In the genomic region with DNA sequence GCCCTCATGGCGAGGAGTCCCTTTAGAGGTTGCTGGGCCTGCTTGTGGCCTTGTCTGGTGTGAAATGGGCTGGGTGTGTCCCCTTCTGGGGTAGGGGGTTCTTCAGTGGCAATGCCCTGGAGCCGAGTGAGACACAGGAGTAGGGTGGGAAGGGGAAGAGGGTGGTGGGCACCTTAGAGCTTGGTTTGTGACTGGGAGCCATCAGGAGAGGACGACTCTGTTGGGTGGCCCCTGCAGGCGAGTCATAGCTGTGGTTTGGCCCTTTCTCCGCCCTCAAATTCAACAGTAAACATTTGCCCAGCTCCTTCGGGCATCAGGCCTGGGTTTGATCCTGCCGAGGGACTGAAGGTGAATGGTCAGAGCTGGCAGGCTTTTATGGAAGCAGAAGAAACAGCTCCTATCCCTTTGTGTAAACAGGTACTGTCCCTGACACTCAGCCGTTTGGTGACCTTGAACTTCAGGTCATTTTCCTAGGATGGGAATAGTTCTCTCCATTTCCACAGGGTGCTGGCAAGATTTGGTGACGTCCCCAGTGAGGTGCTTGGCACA, we compare ENCODE assay signal across 1 cellular context.
TF ChIP-seq lines count a peak whose summit lies in the region.

No MANE protein-coding gene starts in this region.

TF ChIP-seq in HepG2, 621 proteins besides CTCF, POLR2A, EP300 and RAD21 (continued from another document and continues in another):
- TF ChIP-seq, protein P1, sequence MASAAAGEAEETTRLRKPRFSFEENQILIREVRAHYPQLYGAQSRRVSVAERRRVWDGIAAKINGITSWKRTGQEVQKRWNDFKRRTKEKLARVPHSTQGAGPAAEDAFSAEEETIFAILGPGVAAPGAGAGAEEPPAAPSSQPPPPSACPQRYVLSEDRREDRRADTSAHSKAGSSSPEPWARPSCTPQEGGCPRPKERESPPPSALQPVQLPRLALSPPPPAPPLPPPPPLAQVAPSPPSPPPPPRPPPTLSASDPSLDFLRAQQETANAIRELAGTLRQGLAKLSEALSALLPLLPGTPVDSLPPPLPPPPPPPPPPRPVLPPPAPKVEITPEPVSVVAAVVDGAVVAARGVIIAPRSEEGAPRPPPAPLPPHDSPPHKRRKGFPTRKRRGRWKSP (CRISPR knock-in tag; IDR thresholded peaks at IDR 0.05), result no peak
- TF ChIP-seq HNRNPK (IDR thresholded peaks at IDR 0.05; ENCODE audit: low read depth, low read length, poor library complexity, severe bottlenecking) (no peak), ZSCAN25 (CRISPR knock-in tag; IDR thresholded peaks at IDR 0.05) (peak; percentile 47; the same call in 1 of the 2 replicates), STAG1 (CRISPR knock-in tag; IDR thresholded peaks at IDR 0.05) (no peak), ZKSCAN5 (CRISPR knock-in tag; IDR thresholded peaks at IDR 0.05) (no peak), ZFP62 (CRISPR knock-in tag; IDR thresholded peaks at IDR 0.05) (no peak), GTF3A (CRISPR knock-in tag; conservative IDR thresholded peaks at IDR 0.05) (no peak), GLI4 (CRISPR knock-in tag; IDR thresholded peaks at IDR 0.05; ENCODE audit: borderline replicate concordance) (no peak), ZSCAN9 (CRISPR knock-in tag; IDR thresholded peaks at IDR 0.05; ENCODE audit: borderline replicate concordance) (0 out of 2 replicates have a peak, but pooled peaks have one; percentile 38), RFXANK (CRISPR knock-in tag; IDR thresholded peaks at IDR 0.05) (no peak), ZBTB8A (CRISPR knock-in tag; IDR thresholded peaks at IDR 0.05; ENCODE audit: borderline replicate concordance, low read depth) (no peak), SKIL (CRISPR knock-in tag; IDR thresholded peaks at IDR 0.05; ENCODE audit: borderline replicate concordance) (no peak; the same call in 1 of the 2 replicates), SRY (CRISPR knock-in tag; IDR thresholded peaks at IDR 0.05) (no peak), PAF1 (CRISPR knock-in tag; IDR thresholded peaks at IDR 0.05) (peak; percentile 91), CEBPB (IDR thresholded peaks at IDR 0.05; ENCODE audit: borderline replicate concordance, low read depth, low read length) (no peak), ZNF652 (CRISPR knock-in tag; IDR thresholded peaks at IDR 0.05; ENCODE audit: borderline replicate concordance, low read depth) (no peak; the same call in 1 of the 2 replicates), ZNF724P (CRISPR knock-in tag; IDR thresholded peaks at IDR 0.05; ENCODE audit: borderline replicate concordance) (0 out of 2 replicates have a peak, but pooled peaks have one; percentile 8), MED8 (CRISPR knock-in tag; IDR thresholded peaks at IDR 0.05; ENCODE audit: insufficient replicate concordance) (no peak), KDM1A (CRISPR knock-in tag; IDR thresholded peaks at IDR 0.05) (no peak), ZNF607 (CRISPR knock-in tag; IDR thresholded peaks at IDR 0.05; ENCODE audit: borderline replicate concordance) (no peak), TP53 (CRISPR knock-in tag; conservative IDR thresholded peaks at IDR 0.05) (no peak), MEF2D (CRISPR knock-in tag; IDR thresholded peaks at IDR 0.05) (no peak), ZNF879 (CRISPR knock-in tag; IDR thresholded peaks at IDR 0.05) (no peak), YY1 (IDR thresholded peaks at IDR 0.05; ENCODE audit: insufficient read depth, insufficient replicate concordance, low read depth, low read length) (peak; percentile 37), ZNF136 (CRISPR knock-in tag; IDR thresholded peaks at IDR 0.05; ENCODE audit: low read depth) (no peak), BCL6 (CRISPR knock-in tag; IDR thresholded peaks at IDR 0.05) (peak; percentile 79), ZNF678 (CRISPR knock-in tag; IDR thresholded peaks at IDR 0.05) (no peak), HNRNPLL (IDR thresholded peaks at IDR 0.05; ENCODE audit: low read depth, low read length, poor library complexity, severe bottlenecking) (no peak), REPIN1 (CRISPR knock-in tag; IDR thresholded peaks at IDR 0.05; ENCODE audit: borderline replicate concordance, low read depth) (no peak), HOXD1 (CRISPR knock-in tag; IDR thresholded peaks at IDR 0.05) (no peak), ZNF207 (IDR thresholded peaks at IDR 0.05; ENCODE audit: borderline replicate concordance) (no peak), NFE2 (CRISPR knock-in tag; IDR thresholded peaks at IDR 0.05) (no peak), TFAP4 (IDR thresholded peaks at IDR 0.05; ENCODE audit: borderline replicate concordance, low read depth) (peak; percentile 73; the same call in 1 of the 2 replicates), SALL1 (CRISPR knock-in tag; IDR thresholded peaks at IDR 0.05) (peak; percentile 79), EZH2 (conservative IDR thresholded peaks at IDR 0.05; ENCODE audit: low read depth, low read length) (no peak), MYC (CRISPR knock-in tag; IDR thresholded peaks at IDR 0.05; ENCODE audit: borderline replicate concordance) (no peak), TMF1 (CRISPR knock-in tag; IDR thresholded peaks at IDR 0.05; ENCODE audit: low read depth) (no peak)
- TF ChIP-seq, protein P2, sequence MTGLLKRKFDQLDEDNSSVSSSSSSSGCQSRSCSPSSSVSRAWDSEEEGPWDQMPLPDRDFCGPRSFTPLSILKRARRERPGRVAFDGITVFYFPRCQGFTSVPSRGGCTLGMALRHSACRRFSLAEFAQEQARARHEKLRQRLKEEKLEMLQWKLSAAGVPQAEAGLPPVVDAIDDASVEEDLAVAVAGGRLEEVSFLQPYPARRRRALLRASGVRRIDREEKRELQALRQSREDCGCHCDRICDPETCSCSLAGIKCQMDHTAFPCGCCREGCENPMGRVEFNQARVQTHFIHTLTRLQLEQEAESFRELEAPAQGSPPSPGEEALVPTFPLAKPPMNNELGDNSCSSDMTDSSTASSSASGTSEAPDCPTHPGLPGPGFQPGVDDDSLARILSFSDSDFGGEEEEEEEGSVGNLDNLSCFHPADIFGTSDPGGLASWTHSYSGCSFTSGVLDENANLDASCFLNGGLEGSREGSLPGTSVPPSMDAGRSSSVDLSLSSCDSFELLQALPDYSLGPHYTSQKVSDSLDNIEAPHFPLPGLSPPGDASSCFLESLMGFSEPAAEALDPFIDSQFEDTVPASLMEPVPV (CRISPR knock-in tag; IDR thresholded peaks at IDR 0.05), result no peak
- TF ChIP-seq, protein P3, sequence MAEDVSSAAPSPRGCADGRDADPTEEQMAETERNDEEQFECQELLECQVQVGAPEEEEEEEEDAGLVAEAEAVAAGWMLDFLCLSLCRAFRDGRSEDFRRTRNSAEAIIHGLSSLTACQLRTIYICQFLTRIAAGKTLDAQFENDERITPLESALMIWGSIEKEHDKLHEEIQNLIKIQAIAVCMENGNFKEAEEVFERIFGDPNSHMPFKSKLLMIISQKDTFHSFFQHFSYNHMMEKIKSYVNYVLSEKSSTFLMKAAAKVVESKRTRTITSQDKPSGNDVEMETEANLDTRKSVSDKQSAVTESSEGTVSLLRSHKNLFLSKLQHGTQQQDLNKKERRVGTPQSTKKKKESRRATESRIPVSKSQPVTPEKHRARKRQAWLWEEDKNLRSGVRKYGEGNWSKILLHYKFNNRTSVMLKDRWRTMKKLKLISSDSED (CRISPR knock-in tag; IDR thresholded peaks at IDR 0.05), result no peak
- TF ChIP-seq, protein P4, sequence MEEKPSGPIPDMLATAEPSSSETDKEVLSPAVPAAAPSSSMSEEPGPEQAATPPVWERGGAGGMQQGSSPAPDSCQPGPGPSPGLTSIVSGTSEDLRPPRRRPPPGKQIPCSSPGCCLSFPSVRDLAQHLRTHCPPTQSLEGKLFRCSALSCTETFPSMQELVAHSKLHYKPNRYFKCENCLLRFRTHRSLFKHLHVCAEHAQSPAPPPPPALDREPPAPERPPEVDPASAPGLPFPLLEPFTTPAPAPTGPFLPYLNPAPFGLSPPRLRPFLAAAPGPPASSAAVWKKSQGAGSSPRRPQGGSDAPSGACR (CRISPR knock-in tag; IDR thresholded peaks at IDR 0.05), result no peak
- TF ChIP-seq, protein P5, sequence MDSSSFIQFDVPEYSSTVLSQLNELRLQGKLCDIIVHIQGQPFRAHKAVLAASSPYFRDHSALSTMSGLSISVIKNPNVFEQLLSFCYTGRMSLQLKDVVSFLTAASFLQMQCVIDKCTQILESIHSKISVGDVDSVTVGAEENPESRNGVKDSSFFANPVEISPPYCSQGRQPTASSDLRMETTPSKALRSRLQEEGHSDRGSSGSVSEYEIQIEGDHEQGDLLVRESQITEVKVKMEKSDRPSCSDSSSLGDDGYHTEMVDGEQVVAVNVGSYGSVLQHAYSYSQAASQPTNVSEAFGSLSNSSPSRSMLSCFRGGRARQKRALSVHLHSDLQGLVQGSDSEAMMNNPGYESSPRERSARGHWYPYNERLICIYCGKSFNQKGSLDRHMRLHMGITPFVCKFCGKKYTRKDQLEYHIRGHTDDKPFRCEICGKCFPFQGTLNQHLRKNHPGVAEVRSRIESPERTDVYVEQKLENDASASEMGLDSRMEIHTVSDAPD (CRISPR knock-in tag; IDR thresholded peaks at IDR 0.05), result no peak; the same call in 1 of the 2 replicates
- TF ChIP-seq, protein P6, sequence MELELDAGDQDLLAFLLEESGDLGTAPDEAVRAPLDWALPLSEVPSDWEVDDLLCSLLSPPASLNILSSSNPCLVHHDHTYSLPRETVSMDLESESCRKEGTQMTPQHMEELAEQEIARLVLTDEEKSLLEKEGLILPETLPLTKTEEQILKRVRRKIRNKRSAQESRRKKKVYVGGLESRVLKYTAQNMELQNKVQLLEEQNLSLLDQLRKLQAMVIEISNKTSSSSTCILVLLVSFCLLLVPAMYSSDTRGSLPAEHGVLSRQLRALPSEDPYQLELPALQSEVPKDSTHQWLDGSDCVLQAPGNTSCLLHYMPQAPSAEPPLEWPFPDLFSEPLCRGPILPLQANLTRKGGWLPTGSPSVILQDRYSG (CRISPR knock-in tag; IDR thresholded peaks at IDR 0.05), result no peak
- TF ChIP-seq, protein P7, sequence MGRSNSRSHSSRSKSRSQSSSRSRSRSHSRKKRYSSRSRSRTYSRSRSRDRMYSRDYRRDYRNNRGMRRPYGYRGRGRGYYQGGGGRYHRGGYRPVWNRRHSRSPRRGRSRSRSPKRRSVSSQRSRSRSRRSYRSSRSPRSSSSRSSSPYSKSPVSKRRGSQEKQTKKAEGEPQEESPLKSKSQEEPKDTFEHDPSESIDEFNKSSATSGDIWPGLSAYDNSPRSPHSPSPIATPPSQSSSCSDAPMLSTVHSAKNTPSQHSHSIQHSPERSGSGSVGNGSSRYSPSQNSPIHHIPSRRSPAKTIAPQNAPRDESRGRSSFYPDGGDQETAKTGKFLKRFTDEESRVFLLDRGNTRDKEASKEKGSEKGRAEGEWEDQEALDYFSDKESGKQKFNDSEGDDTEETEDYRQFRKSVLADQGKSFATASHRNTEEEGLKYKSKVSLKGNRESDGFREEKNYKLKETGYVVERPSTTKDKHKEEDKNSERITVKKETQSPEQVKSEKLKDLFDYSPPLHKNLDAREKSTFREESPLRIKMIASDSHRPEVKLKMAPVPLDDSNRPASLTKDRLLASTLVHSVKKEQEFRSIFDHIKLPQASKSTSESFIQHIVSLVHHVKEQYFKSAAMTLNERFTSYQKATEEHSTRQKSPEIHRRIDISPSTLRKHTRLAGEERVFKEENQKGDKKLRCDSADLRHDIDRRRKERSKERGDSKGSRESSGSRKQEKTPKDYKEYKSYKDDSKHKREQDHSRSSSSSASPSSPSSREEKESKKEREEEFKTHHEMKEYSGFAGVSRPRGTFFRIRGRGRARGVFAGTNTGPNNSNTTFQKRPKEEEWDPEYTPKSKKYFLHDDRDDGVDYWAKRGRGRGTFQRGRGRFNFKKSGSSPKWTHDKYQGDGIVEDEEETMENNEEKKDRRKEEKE (IDR thresholded peaks at IDR 0.05), result no peak
- TF ChIP-seq, protein P8, sequence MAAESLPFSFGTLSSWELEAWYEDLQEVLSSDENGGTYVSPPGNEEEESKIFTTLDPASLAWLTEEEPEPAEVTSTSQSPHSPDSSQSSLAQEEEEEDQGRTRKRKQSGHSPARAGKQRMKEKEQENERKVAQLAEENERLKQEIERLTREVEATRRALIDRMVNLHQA (CRISPR knock-in tag; IDR thresholded peaks at IDR 0.05), result no peak
